8 cellular contexts compared by ENCODE assay signal in the genomic region with DNA sequence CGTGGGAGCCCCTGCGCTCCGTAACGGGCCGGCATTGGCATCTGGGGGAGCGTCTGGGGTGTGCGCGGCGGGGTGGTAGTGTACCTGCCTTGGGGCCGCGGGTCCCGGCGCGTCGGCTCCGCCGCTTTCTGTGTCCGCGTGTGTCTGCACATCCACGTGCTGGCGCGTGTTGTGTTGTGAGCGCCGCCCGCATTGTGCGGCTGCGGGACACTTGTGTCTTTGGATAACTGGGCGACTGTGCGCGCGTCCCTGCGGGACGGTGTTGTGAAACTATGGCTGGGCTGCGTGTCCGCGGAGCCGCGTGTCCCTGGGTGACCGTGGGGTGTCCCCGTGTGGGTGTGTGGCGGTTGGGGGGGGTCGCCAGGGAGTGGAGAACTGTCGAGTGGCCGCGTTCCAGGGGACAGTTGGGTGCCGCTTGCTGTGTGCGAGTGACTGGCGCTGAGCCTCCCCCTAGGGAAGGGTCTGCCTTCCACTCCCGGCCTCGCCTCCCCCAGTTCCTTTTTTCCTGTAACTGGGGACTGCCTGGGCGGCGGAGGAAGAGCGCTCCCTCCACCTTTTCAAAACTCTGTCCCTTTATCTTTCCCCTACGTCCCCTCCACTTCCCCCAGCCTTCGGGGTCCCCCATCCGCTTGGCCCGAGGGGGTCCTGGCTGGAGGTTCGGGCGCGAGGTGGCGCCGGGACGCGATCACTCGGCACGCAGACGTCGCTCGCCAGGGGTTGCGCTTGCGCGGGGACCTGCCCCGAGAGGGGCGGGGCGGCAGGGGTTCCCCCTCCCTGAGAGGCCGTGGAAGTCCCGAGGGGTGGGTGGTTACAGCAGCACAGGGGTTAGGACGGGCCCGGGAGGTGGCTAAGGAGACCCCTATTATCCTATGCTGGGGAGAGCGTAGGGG. TPM values are rescaled to one million over a fixed set of nuclear protein-coding genes. Genes with fewer than 3 reads are reported as not detected.
A peak's percentile ranks its signal among the peaks of the same experiment; 100 is the strongest.
DNase-seq lines count a peak whose midpoint lies in the region; ATAC-seq and TF ChIP-seq lines count a peak whose summit lies in the region.

No MANE protein-coding gene starts in this region.

- no peaks in the 10 kb centered on the region for H3K27me3 ChIP-seq in ACC112 (ENCODE audit: insufficient read depth, low read length)
- H3K27me3 ChIP-seq in SK-N-SH (ENCODE audit: insufficient read depth): no peaks in the 10 kb centered on the region

- no peak for TF ChIP-seq EP300 in SK-N-SH (IDR thresholded peaks at IDR 0.05; ENCODE audit: borderline replicate concordance in 1 of 2, low read depth in 1 of 2, low read length in 1 of 2)

- ATAC-seq in left ventricle myocardium superior (peak; percentile 71), sciatic nerve (peak; percentile 55), GM19452 (IDR thresholded peaks at IDR 0.05; ENCODE audit: unreplicated experiment) (no peak)

- peaks cover 13% of the 10 kb centered on the region; the same call in 1 of the 2 replicates for H4K20me1 ChIP-seq in SK-N-SH (ENCODE audit: insufficient read depth)

- H3K36me3 ChIP-seq in ACC112 (ENCODE audit: insufficient read depth, low read length) (no peaks in the 10 kb centered on the region), SK-N-SH (replicated peaks in 1 of 2; ENCODE audit: control insufficient read depth in 1 of 2, insufficient read depth in 2 of 2, low read length in 1 of 2) (no peaks in the 10 kb centered on the region)

- peaks cover 28% of the 10 kb centered on the region for H3F3A ChIP-seq in SK-N-SH (replicated peaks; ENCODE audit: insufficient read depth)

- peak; percentile 36; the same call in 1 of the 2 replicates for TF ChIP-seq RAD21 in SK-N-SH (IDR thresholded peaks at IDR 0.05; ENCODE audit: low read length)

- peaks cover 6% of the 10 kb centered on the region for H3K4me1 ChIP-seq in ACC112 (ENCODE audit: control insufficient read depth, insufficient read depth, low read length, unreplicated experiment)
- H3K4me1 ChIP-seq in SK-N-SH (ENCODE audit: control insufficient read depth in 1 of 2, insufficient read depth in 2 of 2, low read depth in 1 of 2, low read length in 1 of 2): peaks cover 5 to 33% of the 10 kb centered on the region in 2 experiments; a peak in 2 of 4 replicates

- no peaks in the 10 kb centered on the region for H3K9me3 ChIP-seq in SK-N-SH

- H3K79me2 ChIP-seq in ACC112 (ENCODE audit: control insufficient read depth, insufficient read depth, low read length, unreplicated experiment) (peaks cover 25% of the 10 kb centered on the region), SK-N-SH (ENCODE audit: insufficient read depth) (peaks cover 48% of the 10 kb centered on the region; the same call in 1 of the 2 replicates)

- intact Hi-C loops in left ventricle myocardium superior (cut with micrococcal nuclease) (loop anchor here (10.0 kb wide), 1 partner anchor 64 kb away; no protein-coding TSS in a partner anchor), sciatic nerve (cut with DNase I) (loop anchor here (2.0 kb wide), 1 partner anchor 42 kb away; no protein-coding TSS in a partner anchor)

- WGBS in SK-N-SH (ENCODE audit: low lambda C conversion rate): 2% methylated on average over 45 of the region's 80 CpGs

- POLR2A ChIA-PET in SK-N-SH (lab: Yijun Ruan, JAX): interaction anchor here (0.8 to 2.2 kb wide), 2 partner anchors 14 to 68 kb away, joined by 4 to 6 read pairs; no protein-coding TSS in a partner anchor

- DNase-seq in SK-N-SH (peak; percentile 83), left ventricle myocardium superior (peak; percentile 91), sciatic nerve (ENCODE audit: low spot score) (peak; percentile 87), GOT3 (lab: John Stamatoyannopoulos, UW) (no peak)
- peak; percentile 62 for DNase-seq in activated naive CD8-positive, alpha-beta T cell treated with anti-CD3 and anti-CD28 coated beads, Interleukin-2, amount 50 U/mL, for 16 hours (ENCODE audit: low read depth, low spot score)

- peak overlapping the region; percentile 39; the same call in 1 of the 2 replicates for H3K9ac ChIP-seq in SK-N-SH

- H3K9me2 ChIP-seq in SK-N-SH: no peaks in the 10 kb centered on the region

- peak; percentile 36 for TF ChIP-seq POLR2A in GM19193 (IDR thresholded peaks at IDR 0.05; ENCODE audit: extremely low read depth, insufficient read depth, insufficient read length)

- H3K4me3 ChIP-seq in ACC112 (ENCODE audit: low read depth, low read length): peak overlapping the region; percentile 92
- H3K4me3 ChIP-seq in SK-N-SH (ENCODE audit: low read depth in 2 of 2, low read length in 1 of 2): peak overlapping the region; percentile 71 to 76

- H2AFZ ChIP-seq in ACC112 (ENCODE audit: low read length, unreplicated experiment): peak overlapping the region; percentile 25
- H2AFZ ChIP-seq in SK-N-SH (ENCODE audit: low read depth): 0 out of 2 replicates have a peak overlapping the region, but pooled peaks have one; percentile 22

- H3K4me2 ChIP-seq in SK-N-SH: peak overlapping the region; percentile 99

- peak; percentile 22; the same call in 1 of the 2 replicates for TF ChIP-seq CTCF in SK-N-SH (IDR thresholded peaks at IDR 0.05)

- H3K27ac ChIP-seq in ACC112 (ENCODE audit: low read depth, low read length) (peak overlapping the region; percentile 18; the same call in 1 of the 2 replicates), SK-N-SH (ENCODE audit: low read depth in 2 of 2, low read length in 1 of 2) (peak overlapping the region; percentile 20 to 90; a peak in 3 of 4 replicates)

- CTCF ChIA-PET in SK-N-SH (lab: Yijun Ruan, JAX): interaction anchor here (1.0 to 1.8 kb wide), 4 partner anchors 65 to 110 kb away, joined by 3 to 14 read pairs (median 6); no protein-coding TSS in a partner anchor

TF ChIP-seq in SK-N-SH, 30 proteins besides CTCF, POLR2A, EP300 and RAD21:
- TF ChIP-seq, protein P1, sequence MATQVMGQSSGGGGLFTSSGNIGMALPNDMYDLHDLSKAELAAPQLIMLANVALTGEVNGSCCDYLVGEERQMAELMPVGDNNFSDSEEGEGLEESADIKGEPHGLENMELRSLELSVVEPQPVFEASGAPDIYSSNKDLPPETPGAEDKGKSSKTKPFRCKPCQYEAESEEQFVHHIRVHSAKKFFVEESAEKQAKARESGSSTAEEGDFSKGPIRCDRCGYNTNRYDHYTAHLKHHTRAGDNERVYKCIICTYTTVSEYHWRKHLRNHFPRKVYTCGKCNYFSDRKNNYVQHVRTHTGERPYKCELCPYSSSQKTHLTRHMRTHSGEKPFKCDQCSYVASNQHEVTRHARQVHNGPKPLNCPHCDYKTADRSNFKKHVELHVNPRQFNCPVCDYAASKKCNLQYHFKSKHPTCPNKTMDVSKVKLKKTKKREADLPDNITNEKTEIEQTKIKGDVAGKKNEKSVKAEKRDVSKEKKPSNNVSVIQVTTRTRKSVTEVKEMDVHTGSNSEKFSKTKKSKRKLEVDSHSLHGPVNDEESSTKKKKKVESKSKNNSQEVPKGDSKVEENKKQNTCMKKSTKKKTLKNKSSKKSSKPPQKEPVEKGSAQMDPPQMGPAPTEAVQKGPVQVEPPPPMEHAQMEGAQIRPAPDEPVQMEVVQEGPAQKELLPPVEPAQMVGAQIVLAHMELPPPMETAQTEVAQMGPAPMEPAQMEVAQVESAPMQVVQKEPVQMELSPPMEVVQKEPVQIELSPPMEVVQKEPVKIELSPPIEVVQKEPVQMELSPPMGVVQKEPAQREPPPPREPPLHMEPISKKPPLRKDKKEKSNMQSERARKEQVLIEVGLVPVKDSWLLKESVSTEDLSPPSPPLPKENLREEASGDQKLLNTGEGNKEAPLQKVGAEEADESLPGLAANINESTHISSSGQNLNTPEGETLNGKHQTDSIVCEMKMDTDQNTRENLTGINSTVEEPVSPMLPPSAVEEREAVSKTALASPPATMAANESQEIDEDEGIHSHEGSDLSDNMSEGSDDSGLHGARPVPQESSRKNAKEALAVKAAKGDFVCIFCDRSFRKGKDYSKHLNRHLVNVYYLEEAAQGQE (IDR thresholded peaks at IDR 0.05; ENCODE audit: low read depth, low read length): no peak
- TF ChIP-seq SMC3 (IDR thresholded peaks at IDR 0.05; ENCODE audit: low read depth, low read length) (peak; percentile 34; the same call in 1 of the 2 replicates), NRF1 (IDR thresholded peaks at IDR 0.05; ENCODE audit: low read depth, low read length) (peak; percentile 82), MEF2A (IDR thresholded peaks at IDR 0.05; ENCODE audit: borderline replicate concordance, low read depth) (no peak), FOXJ3 (CRISPR knock-in tag; IDR thresholded peaks at IDR 0.05) (no peak), MXI1 (IDR thresholded peaks at IDR 0.05; ENCODE audit: low read depth, low read length) (peak; percentile 95)
- TF ChIP-seq, protein P2, sequence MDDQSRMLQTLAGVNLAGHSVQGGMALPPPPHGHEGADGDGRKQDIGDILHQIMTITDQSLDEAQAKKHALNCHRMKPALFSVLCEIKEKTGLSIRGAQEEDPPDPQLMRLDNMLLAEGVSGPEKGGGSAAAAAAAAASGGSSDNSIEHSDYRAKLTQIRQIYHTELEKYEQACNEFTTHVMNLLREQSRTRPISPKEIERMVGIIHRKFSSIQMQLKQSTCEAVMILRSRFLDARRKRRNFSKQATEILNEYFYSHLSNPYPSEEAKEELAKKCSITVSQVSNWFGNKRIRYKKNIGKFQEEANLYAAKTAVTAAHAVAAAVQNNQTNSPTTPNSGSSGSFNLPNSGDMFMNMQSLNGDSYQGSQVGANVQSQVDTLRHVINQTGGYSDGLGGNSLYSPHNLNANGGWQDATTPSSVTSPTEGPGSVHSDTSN (IDR thresholded peaks at IDR 0.05): no peak
- TF ChIP-seq, protein P3, sequence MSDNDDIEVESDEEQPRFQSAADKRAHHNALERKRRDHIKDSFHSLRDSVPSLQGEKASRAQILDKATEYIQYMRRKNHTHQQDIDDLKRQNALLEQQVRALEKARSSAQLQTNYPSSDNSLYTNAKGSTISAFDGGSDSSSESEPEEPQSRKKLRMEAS (IDR thresholded peaks at IDR 0.05; ENCODE audit: low read depth): peak; percentile 81; the same call in 1 of the 2 replicates

RNA-seq across cellular contexts. Expression of a gene that starts 5.6 kb away (rescaled TPM):
- 2.6 and 7.2 TPM in 2 replicates for polyA plus RNA-seq in SK-N-SH (2012; rRNA removed)
- 5.7 and 8.1 TPM in 2 replicates for polyA plus RNA-seq in SK-N-SH (2012; cell fraction: cytosol; rRNA removed)
- polyA plus RNA-seq in SK-N-SH (2012; cell fraction: nucleus; rRNA removed): 13.4 and 14.9 TPM in 2 replicates
- total RNA-seq in left ventricle myocardium superior (178 TPM), sciatic nerve (178 TPM)
